In genomic region chr3:186929186-186929585, GRCh38 we compare ENCODE assay signal across 16 cellular contexts. TPM values are rescaled to one million over a fixed set of nuclear protein-coding genes. Genes with fewer than 3 reads are reported as not detected.
DNase-seq lines count a peak whose midpoint lies in the region; ATAC-seq and TF ChIP-seq lines count a peak whose summit lies in the region.
"Had no signal": no experiment of that assay in that cellular context is flagged by ENCODE, and none has a peak within 500 bp of the region (broad histone marks: within the 10 kb centered on the region; RNA-seq: fewer than 3 reads in every experiment).

No MANE protein-coding gene starts in this region.

- no peak overlapping the region for H2AFZ ChIP-seq in GM23338

- H4K20me1 ChIP-seq in GM23338 (replicated peaks; ENCODE audit: insufficient read depth): peaks cover 5% of the 10 kb centered on the region

- H3K36me3 ChIP-seq in GM23338 (ENCODE audit: insufficient read depth): no peaks in the 10 kb centered on the region; the same call in 1 of the 2 replicates
- H3K36me3 ChIP-seq: SJSA1 had no signal

- H3K9me2 ChIP-seq in GM23338 (ENCODE audit: insufficient read depth): no peaks in the 10 kb centered on the region; the same call in 1 of the 2 replicates

- ATAC-seq in GM23338: no peak
- no peak for ATAC-seq in HG03439 (IDR thresholded peaks at IDR 0.05; ENCODE audit: unreplicated experiment)

- H3K4me1 ChIP-seq in GM23338 (ENCODE audit: insufficient read depth): peaks cover 28% of the 10 kb centered on the region

- WGBS in lower leg skin, 2 donors: 54 to 65% methylated on average over 5 of the region's 5 CpGs

- no peaks in the 10 kb centered on the region for H3K9me3 Mint-ChIP-seq in T-helper 2 cell treated with Interferon-gamma antibody and Interleukin-4, amounts not matched to agents 5 μg/mL and 100 μg/mL, for 36 hours
- H3K9me3 Mint-ChIP-seq in GM23338: no peaks in the 10 kb centered on the region
- H3K9me3 Mint-ChIP-seq in dendritic cell treated with granulocyte-macrophage colony-stimulating factor and Interleukin-4, amounts not matched to agents 40 ng/mL and 50 ng/mL, for 4 days: no peaks in the 10 kb centered on the region
- H3K9me3 Mint-ChIP-seq in nephron: no peaks in the 10 kb centered on the region

- no peak overlapping the region for H3K27ac ChIP-seq in GM23338 (ENCODE audit: low read depth)
- H3K27ac ChIP-seq: SJSA1 had no signal

- no peak for TF ChIP-seq POLR2A in lower leg skin (IDR thresholded peaks at IDR 0.05)

- peaks cover 14% of the 10 kb centered on the region; the same call in 1 of the 2 replicates for H3K27me3 ChIP-seq in GM23338 (ENCODE audit: insufficient read depth)

- peak overlapping the region; percentile 46 for H3K4me3 Mint-ChIP-seq in T-helper 2 cell treated with Interferon-gamma antibody and Interleukin-4, amounts not matched to agents 5 μg/mL and 100 μg/mL, for 36 hours
- no peak overlapping the region; the same call in 2 of the 3 replicates for H3K4me3 Mint-ChIP-seq in GM23338
- H3K4me3 Mint-ChIP-seq in dendritic cell treated with granulocyte-macrophage colony-stimulating factor and Interleukin-4, amounts not matched to agents 40 ng/mL and 50 ng/mL, for 4 days: peak overlapping the region; percentile 96
- H3K4me3 Mint-ChIP-seq in nephron: peak overlapping the region; percentile 76 to 83 (median 78)

- no peak for DNase-seq in T-helper 2 cell treated with Interferon-gamma antibody and Interleukin-4, amounts not matched to agents 5 μg/mL and 100 μg/mL, for 36 hours (ENCODE audit: low spot score)
- DNase-seq in T-helper 2 cell: no peak
- DNase-seq in GM23338 (ENCODE audit: low spot score): no peak
- no peak for DNase-seq in head of caudate nucleus
- no peak for DNase-seq in lower leg skin (ENCODE audit: low spot score in 2 of 2)
- DNase-seq: 8988T; activated naive CD4-positive, alpha-beta T cell treated with Interleukin-2 at 50 U/mL for 16 hours; COR-L47; GF-D8; kidney; NCI-H1105; NCI-H345 had no signal

- no peak overlapping the region for H3K27ac Mint-ChIP-seq in T-helper 2 cell treated with Interferon-gamma antibody and Interleukin-4, amounts not matched to agents 5 μg/mL and 100 μg/mL, for 36 hours
- H3K27ac Mint-ChIP-seq in GM23338 (no peak overlapping the region), nephron (peak overlapping the region in 1 of 3 experiments; percentile 55)
- H3K27ac Mint-ChIP-seq in dendritic cell treated with granulocyte-macrophage colony-stimulating factor and Interleukin-4, amounts not matched to agents 40 ng/mL and 50 ng/mL, for 4 days: peak overlapping the region; percentile 85

- peaks cover 4% of the 10 kb centered on the region; the same call in 1 of the 2 replicates for H3F3A ChIP-seq in GM23338 (replicated peaks; ENCODE audit: low read depth)

- H3K79me2 ChIP-seq in GM23338 (replicated peaks; ENCODE audit: insufficient read depth): peaks cover 29% of the 10 kb centered on the region

- intact Hi-C loops in dendritic cell treated with granulocyte-macrophage colony-stimulating factor and Interleukin-4, amounts not matched to agents 40 ng/mL and 50 ng/mL, for 4 days (cut with micrococcal nuclease): no loop called here
- intact Hi-C loops in head of caudate nucleus (cut with DNase I) (no loop called here), lower leg skin (cut with DNase I; ENCODE audit: low total_unique reads) (no loop called here)

- H3K4me3 ChIP-seq in GM23338 (no peak overlapping the region), lower leg skin (ENCODE audit: low read depth, poor library complexity, severe bottlenecking) (no peak overlapping the region)
- H3K4me3 ChIP-seq: SJSA1 had no signal

- peaks cover 32% of the 10 kb centered on the region for H3K4me1 Mint-ChIP-seq in T-helper 2 cell treated with Interferon-gamma antibody and Interleukin-4, amounts not matched to agents 5 μg/mL and 100 μg/mL, for 36 hours (ENCODE audit: low read depth)
- H3K4me1 Mint-ChIP-seq in GM23338 (peaks cover 23% of the 10 kb centered on the region), nephron (peaks cover 20% of the 10 kb centered on the region)
- H3K4me1 Mint-ChIP-seq in dendritic cell treated with granulocyte-macrophage colony-stimulating factor and Interleukin-4, amounts not matched to agents 40 ng/mL and 50 ng/mL, for 4 days (ENCODE audit: low read depth): peaks cover 48% of the 10 kb centered on the region

- no peaks in the 10 kb centered on the region for H3K27me3 Mint-ChIP-seq in T-helper 2 cell treated with Interferon-gamma antibody and Interleukin-4, amounts not matched to agents 5 μg/mL and 100 μg/mL, for 36 hours (ENCODE audit: low read depth)
- H3K27me3 Mint-ChIP-seq in GM23338 (ENCODE audit: insufficient read depth, low read depth, poor library complexity) (peaks cover 17% of the 10 kb centered on the region), nephron (ENCODE audit: low read depth) (peaks cover 34% of the 10 kb centered on the region)
- H3K27me3 Mint-ChIP-seq in dendritic cell treated with granulocyte-macrophage colony-stimulating factor and Interleukin-4, amounts not matched to agents 40 ng/mL and 50 ng/mL, for 4 days: peaks cover 2% of the 10 kb centered on the region

- peak overlapping the region; percentile 90; the same call in 1 of the 2 replicates for H3K4me2 ChIP-seq in GM23338

- TF ChIP-seq CTCF in GM23338 (conservative IDR thresholded peaks at IDR 0.05; ENCODE audit: low read depth in 2 of 2) (no peak), nephron (IDR thresholded peaks at IDR 0.05; ENCODE audit: unreplicated experiment in 3 of 3) (no peak), lower leg skin (IDR thresholded peaks at IDR 0.05) (no peak)

- H3K36me3 Mint-ChIP-seq in T-helper 2 cell treated with Interferon-gamma antibody and Interleukin-4, amounts not matched to agents 5 μg/mL and 100 μg/mL, for 36 hours (ENCODE audit: low read depth): peaks cover 27% of the 10 kb centered on the region
- H3K36me3 Mint-ChIP-seq in GM23338 (ENCODE audit: low read depth): peaks cover 15% of the 10 kb centered on the region
- H3K36me3 Mint-ChIP-seq in dendritic cell treated with granulocyte-macrophage colony-stimulating factor and Interleukin-4, amounts not matched to agents 40 ng/mL and 50 ng/mL, for 4 days (ENCODE audit: low read depth): peaks cover 41% of the 10 kb centered on the region
- H3K36me3 Mint-ChIP-seq in nephron (ENCODE audit: low read depth): peaks cover 8% of the 10 kb centered on the region

TF ChIP-seq in GM23338, 12 proteins besides CTCF, POLR2A, EP300 and RAD21 (continues in another document):
- TF ChIP-seq ZNF114 (CRISPR knock-in tag; IDR thresholded peaks at IDR 0.05) (no peak), JUNB (IDR thresholded peaks at IDR 0.05; ENCODE audit: unreplicated experiment) (no peak), STAT1 (IDR thresholded peaks at IDR 0.05; ENCODE audit: unreplicated experiment) (no peak), ZNF331 (CRISPR knock-in tag; IDR thresholded peaks at IDR 0.05; ENCODE audit: low read depth) (no peak)

RNA-seq across cellular contexts. Expression of gene ST6GAL1, which starts 1.1 kb away (rescaled TPM):
- total RNA-seq in GM23338 (2014; rRNA removed; shearing (Covaris generic)): 51.6 and 65.1 TPM in 2 replicates
- polyA plus RNA-seq in GM23338 (2016; fragmentation: Nextera tagmentation; extraction: Ambion mirVana): 13.5 and 17.6 TPM in 2 replicates
- 10 to 100 TPM; 12.8 to 44.5 (median 25.2) TPM for total RNA-seq in lower leg skin
